ENCODE assay signal across 1 cellular context in the genomic region with DNA sequence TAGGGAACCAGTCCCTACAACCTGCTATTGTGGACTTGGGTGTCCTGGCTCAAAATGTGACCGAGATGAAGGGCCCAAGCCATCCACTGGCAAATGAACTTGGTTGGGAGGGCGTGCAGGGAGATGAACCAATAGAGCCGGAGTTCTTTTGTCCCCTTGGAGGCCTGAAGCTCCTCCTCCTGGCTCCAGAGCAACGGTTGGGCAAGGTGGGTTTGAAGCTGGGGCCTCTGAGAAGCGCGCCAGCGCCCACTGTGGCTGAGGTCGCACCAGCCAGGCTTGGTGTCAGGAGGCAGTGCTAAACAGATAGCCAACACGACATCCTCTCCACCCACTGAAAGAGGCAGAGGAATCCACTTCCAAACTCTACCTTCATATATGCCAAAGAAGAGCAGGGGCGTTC.
TF ChIP-seq lines count a peak whose summit lies in the region.

No MANE protein-coding gene starts in this region.

TF ChIP-seq in A549, 52 proteins besides CTCF, POLR2A, EP300 and RAD21 (continued from another document):
- TF ChIP-seq HMGXB4 (CRISPR knock-in tag; IDR thresholded peaks at IDR 0.05; ENCODE audit: borderline replicate concordance): no peak
